ENCODE assay signal across 16 cellular contexts in genomic region chr4:26049447-26049846, GRCh38.
A peak's percentile ranks its signal among the peaks of the same experiment; 100 is the strongest.
DNase-seq lines count a peak whose midpoint lies in the region; ATAC-seq and TF ChIP-seq lines count a peak whose summit lies in the region.
"Had no signal": no experiment of that assay in that cellular context is flagged by ENCODE, and none has a peak within 500 bp of the region (broad histone marks: within the 10 kb centered on the region; RNA-seq: fewer than 3 reads in every experiment).

No MANE protein-coding gene starts in this region.

- H3K4me1 ChIP-seq in heart right ventricle: peaks cover 0 to 51% (median 10%) of the 10 kb centered on the region in 9 donors
- H3K4me1 ChIP-seq in gastroesophageal sphincter: peaks cover 0 to 36% (median 15%) of the 10 kb centered on the region in 3 donors
- H3K4me1 ChIP-seq in gastrocnemius medialis: no peaks in the 10 kb centered on the region
- H3K4me1 ChIP-seq in urinary bladder (ENCODE audit: insufficient read depth): no peaks in the 10 kb centered on the region

- no peak for TF ChIP-seq CTCF in heart right ventricle (IDR thresholded peaks at IDR 0.05)
- TF ChIP-seq CTCF in gastroesophageal sphincter (IDR thresholded peaks at IDR 0.05): no peak
- no peak for TF ChIP-seq CTCF in gastrocnemius medialis (IDR thresholded peaks at IDR 0.05 in 4 of 5, conservative IDR thresholded peaks at IDR 0.05 in 1 of 5)
- TF ChIP-seq CTCF in GM10248 (IDR thresholded peaks at IDR 0.05; ENCODE audit: control extremely low read depth, extremely low read depth, low read depth, missing control alignments): no peak

- CTCF ChIA-PET in GM10248 (lab: Yijun Ruan, JAX): interaction anchor here (1.2 to 3.0 kb wide), 5 partner anchors 11 to 281 kb away, joined by 3 to 16 read pairs (median 5); no protein-coding TSS in a partner anchor

- no peak for TF ChIP-seq EP300 in gastroesophageal sphincter (IDR thresholded peaks at IDR 0.05)

- TF ChIP-seq POLR2A in gastroesophageal sphincter (IDR thresholded peaks at IDR 0.05): no peak
- no peak for TF ChIP-seq POLR2A in gastrocnemius medialis (IDR thresholded peaks at IDR 0.05)

- intact Hi-C loops in heart right ventricle (cut with DNase I) (loop anchor here in 1 of 10 donors (10.0 kb wide), 1 partner anchor 275 kb away; the partner anchor contains the start of gene RBPJ), Right ventricle myocardium inferior (cut with DNase I) (no loop called here), gastrocnemius medialis (cut with DNase I; ENCODE audit: low total_unique reads) (no loop called here)

- POLR2A ChIA-PET in GM10248 (lab: Yijun Ruan, JAX): no interaction called here

- 86 to 97% methylated on average over 4 of the region's 4 CpGs for WGBS in heart right ventricle, 2 donors
- 80 to 86% methylated on average over 1 of the region's 4 CpGs for WGBS in gastroesophageal sphincter (ENCODE audit: low coverage in 1 of 2), 2 donors
- WGBS in urinary bladder: 87% methylated on average over 4 of the region's 4 CpGs

- ATAC-seq in heart right ventricle (no peak), Right ventricle myocardium inferior (no peak), gastroesophageal sphincter (no peak), gastrocnemius medialis (no peak), HG03520 (IDR thresholded peaks at IDR 0.05; ENCODE audit: unreplicated experiment) (no peak), GM18511 (IDR thresholded peaks at IDR 0.05; ENCODE audit: unreplicated experiment) (no peak)
- ATAC-seq: activated T-cell treated with anti-CD3 and anti-CD28 coated beads, Interleukin-2, amount 50 U/mL, for 72 hours had no signal

- H3K27ac ChIP-seq in heart right ventricle: peak overlapping the region in 7 of 10 donors; percentile 58 to 84 (median 75)
- peak overlapping the region; percentile 66 to 89 (median 84) for H3K27ac ChIP-seq in gastroesophageal sphincter
- H3K27ac ChIP-seq in gastrocnemius medialis: peak overlapping the region; percentile 63 to 75 (median 66)
- H3K27ac ChIP-seq in urinary bladder (ENCODE audit: low read depth): peak overlapping the region; percentile 61

- H3K4me3 ChIP-seq in heart right ventricle (no peak overlapping the region), gastroesophageal sphincter (no peak overlapping the region), gastrocnemius medialis (no peak overlapping the region), urinary bladder (ENCODE audit: low read depth, low read length) (no peak overlapping the region)

- no peak for DNase-seq in heart right ventricle
- DNase-seq in Right ventricle myocardium inferior (ENCODE audit: missing footprints): no peak
- DNase-seq in gastrocnemius medialis: no peak
- no peak for DNase-seq in GM10248 (ENCODE audit: extremely low spot score)
- DNase-seq: activated CD4-positive, alpha-beta T cell treated with anti-CD3 and anti-CD28 coated beads, Interleukin-2, amount 50 U/mL, for 48 hours; activated naive CD8-positive, alpha-beta T cell treated with anti-CD3 and anti-CD28 coated beads, Interleukin-2, amount 10 ng/mL, durations not matched to agents 7 days and 5 days; activated T-cell treated with anti-CD3 and anti-CD28 coated beads, Interleukin-2, amount 50 U/mL, for 72 hours; CD8-positive, alpha-beta memory T cell; mesendoderm; NCI-H2029; NCI-H510A treated with DMSO at 0.1 percent for 48 hours; OCI-M1 had no signal

- H3K36me3 ChIP-seq in heart right ventricle (no peaks in the 10 kb centered on the region), gastroesophageal sphincter (no peaks in the 10 kb centered on the region), gastrocnemius medialis (no peaks in the 10 kb centered on the region), urinary bladder (ENCODE audit: insufficient read depth) (no peaks in the 10 kb centered on the region)

- peaks cover 0 to 5% (median 0%) of the 10 kb centered on the region in 7 donors for H3K27me3 ChIP-seq in heart right ventricle
- H3K27me3 ChIP-seq in gastroesophageal sphincter: no peaks in the 10 kb centered on the region
- H3K27me3 ChIP-seq in gastrocnemius medialis: no peaks in the 10 kb centered on the region

- H3K9me3 ChIP-seq in heart right ventricle (no peaks in the 10 kb centered on the region), gastroesophageal sphincter (no peaks in the 10 kb centered on the region), gastrocnemius medialis (no peaks in the 10 kb centered on the region)

- in situ Hi-C loops in gastrocnemius medialis (cut with MboI; ENCODE audit: low sequenced_read_pairs in 4 of 4): loop anchor here in 1 of 4 donors (25.0 kb wide), 1 partner anchor 112 kb away; no protein-coding TSS in a partner anchor
